ENCODE assay signal across 21 cellular contexts in genomic region chr5:133238426-133239205, GRCh38.
DNase-seq lines count a peak whose midpoint lies in the region; FAIRE-seq and TF ChIP-seq lines count a peak whose summit lies in the region.
"Had no signal": no experiment of that assay in that cellular context is flagged by ENCODE, and none has a peak within 500 bp of the region (broad histone marks: within the 10 kb centered on the region; RNA-seq: fewer than 3 reads in every experiment).

No MANE protein-coding gene starts in this region.

- H3K27ac ChIP-seq in RWPE1 (peak overlapping the region; percentile 10; the same call in 1 of the 2 replicates), mesenchymal stem cell (ENCODE audit: low read length, poor library complexity, severe bottlenecking) (no peak overlapping the region), sigmoid colon (no peak overlapping the region)
- H3K27ac ChIP-seq: BLaER1, GM23248 had no signal

- intact Hi-C loops in sigmoid colon (cut with DNase I): no loop called here
- intact Hi-C loops in Calu3 (cut with micrococcal nuclease; ENCODE audit: unreplicated experiment): no loop called here

- no TSS peak for BruUV-seq in Calu3 (replicated peaks; lab: Mats Ljungman, UMichigan)

- no peaks in the 10 kb centered on the region for H3K4me1 Mint-ChIP-seq in Calu3 (ENCODE audit: low read depth, unreplicated experiment)

- H3K27ac Mint-ChIP-seq in Calu3 (ENCODE audit: unreplicated experiment): no peak overlapping the region
- H3K27ac Mint-ChIP-seq: CD4-positive, alpha-beta T cell had no signal

- TF ChIP-seq EP300 in sigmoid colon (IDR thresholded peaks at IDR 0.05): no peak

- no peak overlapping the region for H4K8ac ChIP-seq in mesenchymal stem cell (ENCODE audit: low read length)

- no peaks in the 10 kb centered on the region for H3K9me3 ChIP-seq in mesenchymal stem cell (ENCODE audit: control insufficient read depth, low read length)
- H3K9me3 ChIP-seq in sigmoid colon: no peaks in the 10 kb centered on the region

- TF ChIP-seq POLR2A in GM12892 (IDR thresholded peaks at IDR 0.05; ENCODE audit: low read depth, low read length) (no peak), sigmoid colon (IDR thresholded peaks at IDR 0.05) (no peak)

- no peaks in the 10 kb centered on the region for H3K9me3 Mint-ChIP-seq in Calu3 (ENCODE audit: low read depth, unreplicated experiment)
- H3K9me3 Mint-ChIP-seq: CD4-positive, alpha-beta T cell had no signal

- no peak overlapping the region for H4K91ac ChIP-seq in mesenchymal stem cell (ENCODE audit: low read length)

- H3K4ac ChIP-seq in mesenchymal stem cell (ENCODE audit: low read depth in 1 of 2, low read length in 2 of 2): no peak overlapping the region

- CTCF ChIA-PET in RWPE1 (lab: Yijun Ruan, JAX): no interaction called here
- CTCF ChIA-PET in Calu3 (lab: Charles Lee): interaction anchor here (2.0 kb wide), 1 partner anchor 9 kb away, joined by 5 read pairs; no protein-coding TSS in a partner anchor

- no peak overlapping the region for H3K9ac ChIP-seq in mesenchymal stem cell (ENCODE audit: low read length)
- H3K9ac ChIP-seq: BLaER1, GM23248 had no signal

- POLR2A ChIA-PET in RWPE1 (lab: Yijun Ruan, JAX; ENCODE audit: low non-redundant PET): no interaction called here

- no peaks in the 10 kb centered on the region for H3K79me1 ChIP-seq in mesenchymal stem cell (replicated peaks; ENCODE audit: low read length, poor library complexity, severe bottlenecking)

- peaks cover 28% of the 10 kb centered on the region for H3K27me3 Mint-ChIP-seq in Calu3 (ENCODE audit: unreplicated experiment)
- H3K27me3 Mint-ChIP-seq: CD4-positive, alpha-beta T cell had no signal

- H3K27me3 ChIP-seq in mesenchymal stem cell (ENCODE audit: control insufficient read depth in 1 of 2, insufficient read depth in 1 of 2, low read length in 2 of 2) (peaks cover 4 to 32% of the 10 kb centered on the region in 2 experiments), sigmoid colon (no peaks in the 10 kb centered on the region)
- H3K27me3 ChIP-seq: BLaER1, MG63 had no signal

- no peak overlapping the region for H3K23ac ChIP-seq in mesenchymal stem cell (ENCODE audit: low read length in 2 of 2)

- peak overlapping the region; percentile 77 for H2BK15ac ChIP-seq in mesenchymal stem cell (ENCODE audit: low read depth, poor library complexity, severe bottlenecking)

- no peak overlapping the region for H3K18ac ChIP-seq in mesenchymal stem cell (ENCODE audit: low read depth in 1 of 2, low read length in 2 of 2)

- no peak overlapping the region for H2AK5ac ChIP-seq in mesenchymal stem cell (ENCODE audit: low read length, severe bottlenecking)

- no peak for TF ChIP-seq CTCF in RWPE1 (conservative IDR thresholded peaks at IDR 0.05; ENCODE audit: low read depth)
- no peak for TF ChIP-seq CTCF in sigmoid colon (IDR thresholded peaks at IDR 0.05)
- no peak for TF ChIP-seq CTCF in Calu3 (IDR thresholded peaks at IDR 0.05; ENCODE audit: unreplicated experiment)

- no peak overlapping the region for H2AFZ ChIP-seq in mesenchymal stem cell (ENCODE audit: low read depth, low read length)
- H2AFZ ChIP-seq: GM23248 had no signal

- peak; percentile 50 for FAIRE-seq in GM12892 (lab: Jason Lieb, UNC)

- peaks cover 13% of the 10 kb centered on the region for H3K36me3 Mint-ChIP-seq in Calu3 (ENCODE audit: insufficient read depth, unreplicated experiment)

- no peak overlapping the region for H2BK12ac ChIP-seq in mesenchymal stem cell (ENCODE audit: low read length in 2 of 2)

- H2BK5ac ChIP-seq in mesenchymal stem cell (ENCODE audit: low read depth, low read length, poor library complexity, severe bottlenecking): no peak overlapping the region

- peaks cover 10% of the 10 kb centered on the region for H3K4me1 ChIP-seq in mesenchymal stem cell (ENCODE audit: control insufficient read depth, insufficient read depth, low read depth, low read length)
- H3K4me1 ChIP-seq in sigmoid colon: no peaks in the 10 kb centered on the region

- H3K14ac ChIP-seq in mesenchymal stem cell (ENCODE audit: low read length in 2 of 2): no peak overlapping the region

- no peak overlapping the region for H3K4me3 Mint-ChIP-seq in Calu3 (ENCODE audit: low read depth, unreplicated experiment)
- H3K4me3 Mint-ChIP-seq: CD4-positive, alpha-beta T cell had no signal

- WGBS in mesenchymal stem cell: 95% methylated on average over 28 of the region's 35 CpGs
- WGBS in sigmoid colon, 2 donors: 91 to 95% methylated on average over 35 of the region's 35 CpGs

- DNase-seq in GM12892 (ENCODE audit: insufficient read length) (no peak), RWPE1 (ENCODE audit: low spot score) (no peak), mesenchymal stem cell (no peak), sigmoid colon (peak; percentile 58), NCI-H446 (lab: John Stamatoyannopoulos, UW) (no peak), Calu3 (no peak), SIG-M5 treated with dmso at 0.1 percent for 504 hours (lab: John Stamatoyannopoulos, UW; ENCODE audit: unreplicated experiment) (no peak)
- DNase-seq: ACHN; CD4-positive, alpha-beta T cell; COR-L47; DMS 273 treated with DMSO at 0.1 percent for 48 hours; DMS79 treated with DMSO at 0.1 percent for 48 hours; GM23248; HCEC 1CT; MG63; NCI-H1417; NCI-H187; NCI-H446 treated with DMSO at 0.1 percent for 48 hours; NCI-H526 treated with DMSO at 0.1 percent for 48 hours; NK-92 treated with Interleukin-12 subunit alpha and Interleukin-12 subunit beta, amount 100 ng/mL, for 24 hours had no signal

- H3K36me3 ChIP-seq in mesenchymal stem cell (ENCODE audit: control insufficient read depth in 1 of 2, insufficient read depth in 2 of 2, low read depth in 1 of 2, low read length in 2 of 2) (peaks cover 0 to under 1% of the 10 kb centered on the region in 2 experiments), sigmoid colon (no peaks in the 10 kb centered on the region)
- H3K36me3 ChIP-seq: BLaER1, MG63 had no signal

- H2BK120ac ChIP-seq in mesenchymal stem cell (ENCODE audit: low read depth, low read length): no peak overlapping the region

- no peak overlapping the region for H3K4me2 ChIP-seq in mesenchymal stem cell (ENCODE audit: low read length, poor library complexity, severe bottlenecking)
- H3K4me2 ChIP-seq: BLaER1 had no signal

- H3K4me3 ChIP-seq in mesenchymal stem cell (ENCODE audit: insufficient read depth in 1 of 2, low read depth in 1 of 2, low read length in 2 of 2): no peak overlapping the region
- H3K4me3 ChIP-seq in sigmoid colon: no peak overlapping the region
- H3K4me3 ChIP-seq: BLaER1, GM23248, MG63 had no signal
